Comparison of ENCODE assay signal across 12 cellular contexts in genomic region chr5:13660072-13660471, GRCh38.
A peak's percentile ranks its signal among the peaks of the same experiment; 100 is the strongest.
DNase-seq lines count a peak whose midpoint lies in the region; ATAC-seq and TF ChIP-seq lines count a peak whose summit lies in the region.
"Had no signal": no experiment of that assay in that cellular context is flagged by ENCODE, and none has a peak within 500 bp of the region (broad histone marks: within the 10 kb centered on the region; RNA-seq: fewer than 3 reads in every experiment).

No MANE protein-coding gene starts in this region.

- H3K27me3 ChIP-seq in brain microvascular endothelial cell (replicated peaks) = no peaks in the 10 kb centered on the region

- no peak overlapping the region for H3K27ac ChIP-seq in brain microvascular endothelial cell

- in situ Hi-C loops in brain microvascular endothelial cell (cut with HindIII; ENCODE audit: low pct_ligation_motif_present, low sequenced_read_pairs) = no loop called here

- no peak overlapping the region for H3K4me3 ChIP-seq in brain microvascular endothelial cell (ENCODE audit: low read depth, low read length)

- peak; percentile 36 for TF ChIP-seq CTCF in brain microvascular endothelial cell (IDR thresholded peaks at IDR 0.05; ENCODE audit: low read depth, low read length, missing control alignments)

- H3K36me3 ChIP-seq in brain microvascular endothelial cell (replicated peaks) = no peaks in the 10 kb centered on the region

- ATAC-seq in HG03175 (IDR thresholded peaks at IDR 0.05; ENCODE audit: unreplicated experiment) (no peak), HG03097 (IDR thresholded peaks at IDR 0.05; ENCODE audit: low FRiP score, unreplicated experiment) (no peak)
- ATAC-seq: activated CD4-positive, alpha-beta T cell treated with anti-CD3 and anti-CD28 coated beads for 36 hours; left colon had no signal

- peak; percentile 61 for DNase-seq in ELR (ENCODE audit: low read depth)
- peak; percentile 15 for DNase-seq in NCI-H2227 treated with DMSO at 0.1 percent for 48 hours (lab: John Stamatoyannopoulos, UW)
- DNase-seq in brain microvascular endothelial cell = no peak
- DNase-seq in lung microvascular endothelial cell (ENCODE audit: low read depth in 2 of 2) = peak; percentile 34 to 56
- no peak for DNase-seq in NCI-H1436 (lab: John Stamatoyannopoulos, UW)
- no peak for DNase-seq in NCI-H146 treated with DMSO at 0.1 percent for 48 hours (lab: John Stamatoyannopoulos, UW; ENCODE audit: unreplicated experiment)
- DNase-seq: activated CD4-positive, alpha-beta T cell treated with anti-CD3 and anti-CD28 coated beads for 36 hours; activated naive CD8-positive, alpha-beta T cell treated with anti-CD3 and anti-CD28 coated beads, Interleukin-2, amount 10 ng/mL, durations not matched to agents 7 days and 5 days; left colon; RPMI8226 had no signal

Comparison
In these comparisons a context has a peak if more than half of its experiments do, and no peak if none do; other contexts are left out.
1. DNase-seq: peak in ELR (single experiment), NCI-H2227 treated with DMSO at 0.1 percent for 48 hours (single experiment) and lung microvascular endothelial cell (2 of 2); none in brain microvascular endothelial cell (single experiment), NCI-H1436 (single experiment) and NCI-H146 treated with DMSO at 0.1 percent for 48 hours (single experiment).